ENCODE assay signal across 10 cellular contexts in genomic region chr13:50914301-50914700, GRCh38. TPM values are rescaled to one million over a fixed set of nuclear protein-coding genes. Genes with fewer than 3 reads are reported as not detected.
DNase-seq lines count a peak whose midpoint lies in the region; TF ChIP-seq lines count a peak whose summit lies in the region.
"Had no signal": no experiment of that assay in that cellular context is flagged by ENCODE, and none has a peak within 500 bp of the region (broad histone marks: within the 10 kb centered on the region; RNA-seq: fewer than 3 reads in every experiment).

No MANE protein-coding gene starts in this region.

- peaks cover 23% of the 10 kb centered on the region for H3K36me3 Mint-ChIP-seq in T-helper 2 cell treated with Interferon-gamma antibody and Interleukin-4, amounts not matched to agents 5 μg/mL and 100 μg/mL, for 36 hours (ENCODE audit: low read depth)
- H3K36me3 Mint-ChIP-seq in chondrocyte (ENCODE audit: low read depth), result no peaks in the 10 kb centered on the region

- peak overlapping the region; percentile 22 for H3K4me3 ChIP-seq in rectal smooth muscle tissue (ENCODE audit: low read length)

- H3K27ac ChIP-seq in rectal smooth muscle tissue (ENCODE audit: low read depth, low read length), result peak overlapping the region; percentile 46

- no peaks in the 10 kb centered on the region for H3K27me3 Mint-ChIP-seq in T-helper 2 cell treated with Interferon-gamma antibody and Interleukin-4, amounts not matched to agents 5 μg/mL and 100 μg/mL, for 36 hours (ENCODE audit: low read depth)
- H3K27me3 Mint-ChIP-seq in chondrocyte (ENCODE audit: low read depth), result no peaks in the 10 kb centered on the region

- H3K9ac ChIP-seq in rectal smooth muscle tissue (ENCODE audit: low read length), result no peak overlapping the region

- H3K27ac Mint-ChIP-seq in T-helper 2 cell treated with Interferon-gamma antibody and Interleukin-4, amounts not matched to agents 5 μg/mL and 100 μg/mL, for 36 hours, result peak overlapping the region; percentile 55
- H3K27ac Mint-ChIP-seq in chondrocyte (ENCODE audit: unreplicated experiment), result peak overlapping the region; percentile 87
- H3K27ac Mint-ChIP-seq: progenitor cell of endocrine pancreas had no signal

- peaks cover 61% of the 10 kb centered on the region for H3K4me1 Mint-ChIP-seq in T-helper 2 cell treated with Interferon-gamma antibody and Interleukin-4, amounts not matched to agents 5 μg/mL and 100 μg/mL, for 36 hours (ENCODE audit: low read depth)
- H3K4me1 Mint-ChIP-seq in chondrocyte (ENCODE audit: low read depth), result peaks cover 51% of the 10 kb centered on the region

- peaks cover under 1% of the 10 kb centered on the region for H3K9me3 Mint-ChIP-seq in T-helper 2 cell treated with Interferon-gamma antibody and Interleukin-4, amounts not matched to agents 5 μg/mL and 100 μg/mL, for 36 hours
- H3K9me3 Mint-ChIP-seq in chondrocyte (ENCODE audit: low read depth), result no peaks in the 10 kb centered on the region

- H3K36me3 ChIP-seq in rectal smooth muscle tissue (ENCODE audit: control insufficient read depth, insufficient read depth, low read length), result no peaks in the 10 kb centered on the region

- no peak for DNase-seq in T-helper 2 cell treated with Interferon-gamma antibody and Interleukin-4, amounts not matched to agents 5 μg/mL and 100 μg/mL, for 36 hours (ENCODE audit: low spot score)
- DNase-seq in T-helper 2 cell (no peak), MV-4-11 (lab: John Stamatoyannopoulos, UW) (peak; percentile 15), chondrocyte (ENCODE audit: low spot score) (no peak), NCI-H510A (lab: John Stamatoyannopoulos, UW) (no peak), 8988T (no peak), KG1 (lab: John Stamatoyannopoulos, UW) (no peak)
- DNase-seq: NCI-H446 treated with DMSO at 0.1 percent for 48 hours had no signal

- H3K4me3 Mint-ChIP-seq in T-helper 2 cell treated with Interferon-gamma antibody and Interleukin-4, amounts not matched to agents 5 μg/mL and 100 μg/mL, for 36 hours, result peak overlapping the region; percentile 56
- H3K4me3 Mint-ChIP-seq in chondrocyte (ENCODE audit: unreplicated experiment), result peak overlapping the region; percentile 59

- no peaks in the 10 kb centered on the region for H3K27me3 ChIP-seq in rectal smooth muscle tissue (ENCODE audit: control insufficient read depth, insufficient read depth, low read length)

- H3K4me1 ChIP-seq in rectal smooth muscle tissue (ENCODE audit: control insufficient read depth, insufficient read depth, low read length), result peaks cover 18% of the 10 kb centered on the region

- TF ChIP-seq CTCF in chondrocyte (IDR thresholded peaks at IDR 0.05), result no peak

RNA-seq across cellular contexts. Expression of gene RNASEH2B, which starts 4.7 kb away (rescaled TPM):
- 18.2 to 23.5 TPM (median 22.3 TPM) in 3 replicates for total RNA-seq in chondrocyte
